ENCODE assay signal across 13 cellular contexts in the genomic region with DNA sequence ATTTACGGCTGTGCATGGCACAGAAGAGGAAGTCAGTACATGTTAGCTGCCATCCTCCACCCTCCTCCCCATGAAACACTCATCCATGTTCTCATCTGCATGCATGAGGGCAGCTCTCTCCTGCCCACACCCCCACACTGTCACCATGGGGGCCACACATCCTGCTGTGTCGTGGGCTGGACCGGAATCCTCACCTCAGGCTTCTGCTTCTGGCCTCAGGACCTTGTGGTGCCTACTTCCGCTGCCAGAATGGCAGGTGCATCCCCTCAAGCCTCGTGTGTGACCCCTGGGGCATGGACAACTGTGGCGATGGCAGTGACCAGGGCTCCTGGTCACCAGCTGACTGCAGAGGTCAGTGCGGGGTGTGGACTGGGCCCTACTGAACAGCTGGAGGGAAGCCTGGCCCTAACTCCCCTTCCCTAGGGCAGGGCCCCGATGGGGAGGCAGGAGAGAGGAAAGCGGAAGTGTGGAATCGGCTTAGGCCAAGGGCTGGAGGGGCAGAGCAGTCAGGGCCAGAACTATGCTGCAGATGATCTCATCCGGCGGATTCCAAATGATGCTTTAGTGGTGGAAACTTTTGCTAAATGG. TPM values are rescaled to one million over a fixed set of nuclear protein-coding genes. Genes with fewer than 3 reads are reported as not detected.
DNase-seq lines count a peak whose midpoint lies in the region; ATAC-seq and TF ChIP-seq lines count a peak whose summit lies in the region.
"Had no signal": no experiment of that assay in that cellular context is flagged by ENCODE, and none has a peak within 500 bp of the region (broad histone marks: within the 10 kb centered on the region; RNA-seq: fewer than 3 reads in every experiment).

No MANE protein-coding gene starts in this region.

- no peaks in the 10 kb centered on the region for H3K9me3 Mint-ChIP-seq in dendritic cell treated with granulocyte-macrophage colony-stimulating factor and Interleukin-4, amounts not matched to agents 40 ng/mL and 50 ng/mL, for 4 days
- H3K9me3 Mint-ChIP-seq in memory B cell: no peaks in the 10 kb centered on the region

- H3K27me3 Mint-ChIP-seq in dendritic cell treated with granulocyte-macrophage colony-stimulating factor and Interleukin-4, amounts not matched to agents 40 ng/mL and 50 ng/mL, for 4 days: peaks cover 15% of the 10 kb centered on the region
- peaks cover 4% of the 10 kb centered on the region for H3K27me3 Mint-ChIP-seq in memory B cell

- H3K4me3 Mint-ChIP-seq in dendritic cell treated with granulocyte-macrophage colony-stimulating factor and Interleukin-4, amounts not matched to agents 40 ng/mL and 50 ng/mL, for 4 days: no peak overlapping the region
- no peak overlapping the region for H3K4me3 Mint-ChIP-seq in memory B cell

- H3K36me3 Mint-ChIP-seq in dendritic cell treated with granulocyte-macrophage colony-stimulating factor and Interleukin-4, amounts not matched to agents 40 ng/mL and 50 ng/mL, for 4 days (ENCODE audit: low read depth): no peaks in the 10 kb centered on the region
- no peaks in the 10 kb centered on the region for H3K36me3 Mint-ChIP-seq in memory B cell

- H3K27ac Mint-ChIP-seq in dendritic cell treated with granulocyte-macrophage colony-stimulating factor and Interleukin-4, amounts not matched to agents 40 ng/mL and 50 ng/mL, for 4 days: peak overlapping the region; percentile 68
- H3K27ac Mint-ChIP-seq in memory B cell: no peak overlapping the region

- no peaks in the 10 kb centered on the region for H3K36me3 ChIP-seq in HEK293 (ENCODE audit: control insufficient read depth in 2 of 2, insufficient read depth in 1 of 2, low read length in 2 of 2)
- H3K36me3 ChIP-seq in tibial nerve: peaks cover 0 to 12% (median 0%) of the 10 kb centered on the region in 3 donors
- H3K36me3 ChIP-seq: pancreas had no signal

- TF ChIP-seq CTCF in HEK293 (tag by site-specific recombination; IDR thresholded peaks at IDR 0.05) (no peak), tibial nerve (IDR thresholded peaks at IDR 0.05) (no peak)

- peaks cover 0 to 17% of the 10 kb centered on the region in 2 donors for H3K27me3 ChIP-seq in tibial nerve
- H3K27me3 ChIP-seq: pancreas had no signal

- POLR2A ChIA-PET in HEK293 (lab: Yijun Ruan, JAX): no interaction called here

- TF ChIP-seq EP300 in tibial nerve (IDR thresholded peaks at IDR 0.05): no peak

- peaks cover 42% of the 10 kb centered on the region for H3K4me1 Mint-ChIP-seq in dendritic cell treated with granulocyte-macrophage colony-stimulating factor and Interleukin-4, amounts not matched to agents 40 ng/mL and 50 ng/mL, for 4 days (ENCODE audit: low read depth)
- H3K4me1 Mint-ChIP-seq in memory B cell: peaks cover 8% of the 10 kb centered on the region

- intact Hi-C loops in dendritic cell treated with granulocyte-macrophage colony-stimulating factor and Interleukin-4, amounts not matched to agents 40 ng/mL and 50 ng/mL, for 4 days (cut with micrococcal nuclease): loop anchor here (2.0 kb wide), 1 partner anchor 33 kb away; the partner anchor contains the start of gene USP48

- peak; percentile 61 for ATAC-seq in memory B cell (ENCODE audit: low read depth)
- ATAC-seq: left colon had no signal

- H3K4me1 ChIP-seq in HEK293 (ENCODE audit: control insufficient read depth, insufficient read depth, low read length) (no peaks in the 10 kb centered on the region), tibial nerve (peaks cover 0 to 18% (median 3%) of the 10 kb centered on the region in 4 donors)
- H3K4me1 ChIP-seq: pancreas had no signal

- CTCF ChIA-PET in HEK293 (lab: Yijun Ruan, JAX): no interaction called here

- no peaks in the 10 kb centered on the region for H3K9me3 ChIP-seq in HEK293 (ENCODE audit: control insufficient read depth, insufficient read depth, low read depth, low read length)
- no peaks in the 10 kb centered on the region for H3K9me3 ChIP-seq in tibial nerve
- H3K9me3 ChIP-seq: pancreas had no signal

- TF ChIP-seq POLR2A in tibial nerve (IDR thresholded peaks at IDR 0.05): no peak

- 56 to 58% methylated on average over 12 of the region's 12 CpGs for WGBS in tibial nerve, 2 donors

- peak; percentile 10 for DNase-seq in AG08396 (ENCODE audit: low spot score)
- DNase-seq in memory B cell (ENCODE audit: low spot score in 2 of 2): no peak
- no peak for DNase-seq in NCI-H146 (lab: John Stamatoyannopoulos, UW)
- DNase-seq in effector CD8-positive, alpha-beta T cell (lab: John Stamatoyannopoulos, UW): no peak
- no peak for DNase-seq in tibial nerve (ENCODE audit: low spot score in 2 of 2)
- no peak for DNase-seq in SW 1271 (lab: John Stamatoyannopoulos, UW)
- DNase-seq: amygdala, left colon, NCI-H1694, NCI-H526 treated with DMSO at 0.1 percent for 48 hours had no signal

- H3K27ac ChIP-seq in HEK293 (ENCODE audit: extremely low read depth, low read depth, low read length) (no peak overlapping the region), tibial nerve (no peak overlapping the region)
- H3K27ac ChIP-seq: pancreas had no signal

- no peak overlapping the region for H3K4me3 ChIP-seq in HEK293 (ENCODE audit: low read depth, low read length)
- H3K4me3 ChIP-seq in tibial nerve: no peak overlapping the region
- H3K4me3 ChIP-seq: pancreas had no signal

TF ChIP-seq in HEK293, 187 proteins besides CTCF, POLR2A, EP300 and RAD21:
- TF ChIP-seq HOXC10 (CRISPR knock-in tag; IDR thresholded peaks at IDR 0.05) (no peak), EGR2 (tag by site-specific recombination; IDR thresholded peaks at IDR 0.05; ENCODE audit: low read depth) (peak; percentile 30; the same call in 1 of the 2 replicates), ZNF792 (tag by site-specific recombination; IDR thresholded peaks at IDR 0.05) (no peak), KLF7 (tag by site-specific recombination; IDR thresholded peaks at IDR 0.05; ENCODE audit: borderline replicate concordance) (no peak), GLIS2 (tag by site-specific recombination; IDR thresholded peaks at IDR 0.05) (0 out of 2 replicates have a peak, but pooled peaks have one; percentile 21), ZIC2 (tag by site-specific recombination; IDR thresholded peaks at IDR 0.05) (peak; percentile 74), PBX3 (CRISPR knock-in tag; IDR thresholded peaks at IDR 0.05) (no peak), ZFHX2 (tag by site-specific recombination; conservative IDR thresholded peaks at IDR 0.05) (peak; percentile 66)
- TF ChIP-seq, protein P1, sequence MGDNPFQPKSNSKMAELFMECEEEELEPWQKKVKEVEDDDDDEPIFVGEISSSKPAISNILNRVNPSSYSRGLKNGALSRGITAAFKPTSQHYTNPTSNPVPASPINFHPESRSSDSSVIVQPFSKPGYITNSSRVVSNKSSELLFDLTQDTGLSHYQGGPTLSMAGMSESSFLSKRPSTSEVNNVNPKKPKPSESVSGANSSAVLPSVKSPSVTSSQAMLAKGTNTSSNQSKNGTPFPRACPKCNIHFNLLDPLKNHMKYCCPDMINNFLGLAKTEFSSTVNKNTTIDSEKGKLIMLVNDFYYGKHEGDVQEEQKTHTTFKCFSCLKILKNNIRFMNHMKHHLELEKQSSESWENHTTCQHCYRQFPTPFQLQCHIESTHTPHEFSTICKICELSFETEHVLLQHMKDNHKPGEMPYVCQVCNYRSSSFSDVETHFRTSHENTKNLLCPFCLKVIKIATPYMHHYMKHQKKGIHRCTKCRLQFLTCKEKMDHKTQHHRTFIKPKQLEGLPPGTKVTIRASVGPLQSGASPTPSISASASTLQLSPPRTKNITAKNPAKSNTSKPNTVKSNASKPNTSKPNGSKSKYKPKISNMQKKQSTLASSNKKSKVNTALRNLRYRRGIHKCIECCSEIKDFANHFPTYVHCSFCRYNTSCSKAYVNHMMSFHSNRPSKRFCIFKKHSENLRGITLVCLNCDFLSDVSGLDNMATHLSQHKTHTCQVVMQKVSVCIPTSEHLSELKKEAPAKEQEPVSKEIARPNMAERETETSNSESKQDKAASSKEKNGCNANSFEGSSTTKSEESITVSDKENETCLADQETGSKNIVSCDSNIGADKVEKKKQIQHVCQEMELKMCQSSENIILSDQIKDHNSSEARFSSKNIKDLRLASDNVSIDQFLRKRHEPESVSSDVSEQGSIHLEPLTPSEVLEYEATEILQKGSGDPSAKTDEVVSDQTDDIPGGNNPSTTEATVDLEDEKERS (tag by site-specific recombination; IDR thresholded peaks at IDR 0.05): no peak

RNA-seq across cellular contexts. Expression of gene LDLRAD2, which starts 3.8 kb away (rescaled TPM):
- under 1 TPM in 1 of 4 donors, not detected in 3; 0.60 TPM for total RNA-seq in tibial nerve

RNA-seq across cellular contexts. Expression of gene USP48, which starts 32.9 kb away (rescaled TPM):
- total RNA-seq in tibial nerve: 10 to 100 TPM; 51.1 to 65.9 (median 58.7) TPM
